10 cellular contexts compared by ENCODE assay signal in the genomic region with DNA sequence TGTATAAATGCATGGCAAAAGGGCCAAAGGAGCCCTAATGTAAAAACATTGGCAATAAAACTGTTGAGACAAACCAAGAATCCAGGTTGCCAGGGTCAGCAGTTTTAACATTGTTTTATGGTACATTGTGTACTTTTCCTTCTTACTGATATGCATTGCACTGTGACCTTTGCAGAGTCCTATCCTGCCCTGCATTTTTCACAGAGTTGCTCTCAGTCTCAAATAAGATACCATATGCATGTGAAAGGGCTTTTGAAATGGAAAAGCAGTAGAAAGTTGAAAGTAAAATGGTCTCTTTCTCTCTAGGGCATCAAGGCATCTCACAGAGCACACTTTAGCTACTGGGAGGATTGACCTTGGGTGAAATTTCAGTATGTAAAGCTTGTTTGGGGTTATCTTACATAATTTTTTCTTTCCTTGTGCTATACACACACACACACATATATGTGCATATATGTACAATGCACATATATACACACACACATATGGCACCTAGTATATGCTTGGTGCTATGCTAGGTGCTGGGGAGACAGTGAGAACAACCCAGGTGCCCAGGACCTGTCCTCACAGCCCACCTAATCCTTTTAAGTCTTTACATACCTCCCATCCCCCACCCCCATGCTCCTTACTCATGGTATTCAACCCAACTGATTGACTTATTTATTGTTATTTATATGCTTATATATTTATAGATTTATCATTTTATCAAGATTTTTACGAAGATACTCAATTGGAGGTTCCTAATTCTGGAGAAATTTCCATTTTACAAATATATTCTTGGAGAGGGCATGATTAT. TPM values are rescaled to one million over a fixed set of nuclear protein-coding genes. Genes with fewer than 3 reads are reported as not detected.
DNase-seq lines count a peak whose midpoint lies in the region; TF ChIP-seq lines count a peak whose summit lies in the region.
"Had no signal": no experiment of that assay in that cellular context is flagged by ENCODE, and none has a peak within 500 bp of the region (broad histone marks: within the 10 kb centered on the region; RNA-seq: fewer than 3 reads in every experiment).

No MANE protein-coding gene starts in this region.

- peak overlapping the region; percentile 67 for H3K4me3 Mint-ChIP-seq in activated T-cell treated with anti-CD3 and anti-CD28 coated beads, Interleukin-2, amount 50 U/mL, for 24 hours

- no peak for TF ChIP-seq CTCF in Peyer's patch (IDR thresholded peaks at IDR 0.05)

- H3K36me3 Mint-ChIP-seq in activated T-cell treated with anti-CD3 and anti-CD28 coated beads, Interleukin-2, amount 50 U/mL, for 24 hours (ENCODE audit: low read depth) = no peaks in the 10 kb centered on the region

- TF ChIP-seq POLR2A in Peyer's patch (IDR thresholded peaks at IDR 0.05) = no peak

- H3K4me1 Mint-ChIP-seq in activated T-cell treated with anti-CD3 and anti-CD28 coated beads, Interleukin-2, amount 50 U/mL, for 24 hours (ENCODE audit: low read depth) = peaks cover 13% of the 10 kb centered on the region

- no peak overlapping the region for H3K9ac ChIP-seq in iPS-18a (ENCODE audit: low read length)
- H3K9ac ChIP-seq in skeletal muscle tissue (ENCODE audit: low read depth in 1 of 3, low read length in 3 of 3) = peak overlapping the region in 1 of 3 donors; percentile 36
- no peak overlapping the region for H3K9ac ChIP-seq in Karpas-422 (ENCODE audit: low read length)

- peaks cover 25% of the 10 kb centered on the region for H3K9me3 Mint-ChIP-seq in activated T-cell treated with anti-CD3 and anti-CD28 coated beads, Interleukin-2, amount 50 U/mL, for 24 hours

- peaks cover 37% of the 10 kb centered on the region for H3K27me3 Mint-ChIP-seq in activated T-cell treated with anti-CD3 and anti-CD28 coated beads, Interleukin-2, amount 50 U/mL, for 24 hours

- no peaks in the 10 kb centered on the region for H3K9me2 ChIP-seq in Karpas-422 (replicated peaks; ENCODE audit: insufficient read depth, low read length)

- H3K79me2 ChIP-seq in Karpas-422 (ENCODE audit: low read length) = no peaks in the 10 kb centered on the region

- peaks cover 0 to 22% (median 4%) of the 10 kb centered on the region in 4 donors for H3K4me1 ChIP-seq in Peyer's patch
- H3K4me1 ChIP-seq in iPS-18a (ENCODE audit: control insufficient read depth, low read depth, low read length) = peaks cover 26% of the 10 kb centered on the region
- peaks cover 11 to 26% (median 21%) of the 10 kb centered on the region in 3 donors for H3K4me1 ChIP-seq in skeletal muscle tissue (ENCODE audit: control insufficient read depth in 3 of 3, insufficient read depth in 3 of 3, low read length in 3 of 3)
- H3K4me1 ChIP-seq in Karpas-422 (ENCODE audit: low read length) = no peaks in the 10 kb centered on the region

- H3K9me3 ChIP-seq in Peyer's patch (no peaks in the 10 kb centered on the region), iPS-18a (ENCODE audit: control insufficient read depth, low read depth, low read length) (no peaks in the 10 kb centered on the region), skeletal muscle tissue (ENCODE audit: control insufficient read depth in 3 of 3, low read length in 3 of 3) (peaks cover 0 to 2% (median 0%) of the 10 kb centered on the region in 3 donors), Karpas-422 (ENCODE audit: low read length) (no peaks in the 10 kb centered on the region; the same call in 1 of the 2 replicates)

- H3K36me3 ChIP-seq in Peyer's patch = no peaks in the 10 kb centered on the region
- H3K36me3 ChIP-seq in iPS-18a (ENCODE audit: control insufficient read depth, low read depth, low read length) = no peaks in the 10 kb centered on the region
- no peaks in the 10 kb centered on the region for H3K36me3 ChIP-seq in skeletal muscle tissue (ENCODE audit: control insufficient read depth in 3 of 3, insufficient read depth in 3 of 3, low read length in 3 of 3)
- no peaks in the 10 kb centered on the region for H3K36me3 ChIP-seq in Karpas-422 (ENCODE audit: insufficient read depth, low read length)

- H3K27me3 ChIP-seq in Peyer's patch (no peaks in the 10 kb centered on the region), iPS-18a (ENCODE audit: control insufficient read depth, insufficient read depth, low read length) (no peaks in the 10 kb centered on the region), skeletal muscle tissue (ENCODE audit: control insufficient read depth in 3 of 3, insufficient read depth in 3 of 3, low read length in 3 of 3) (no peaks in the 10 kb centered on the region), Karpas-422 (ENCODE audit: low read length) (no peaks in the 10 kb centered on the region)

- H4K20me1 ChIP-seq in Karpas-422 (ENCODE audit: insufficient read depth, low read depth, low read length) = no peaks in the 10 kb centered on the region

- no peak for DNase-seq in activated T-cell treated with anti-CD3 and anti-CD28 coated beads, Interleukin-2, amount 50 U/mL, for 24 hours
- DNase-seq in activated T-cell treated with anti-CD3 and anti-CD28 coated beads, Interleukin-2, amount 50 U/mL, for 1 hour = no peak
- DNase-seq in Peyer's patch = no peak
- DNase-seq in KG1 (lab: John Stamatoyannopoulos, UW) = no peak
- DNase-seq in Karpas-422 = no peak
- no peak for DNase-seq in ureter (ENCODE audit: low spot score)
- DNase-seq: DND-41, NCI-H2107 had no signal

- no peak overlapping the region for H3K4me2 ChIP-seq in Karpas-422 (ENCODE audit: low read depth, low read length, poor library complexity, severe bottlenecking)

- H3K4me3 ChIP-seq in Peyer's patch = no peak overlapping the region
- H3K4me3 ChIP-seq in iPS-18a (ENCODE audit: low read length) = peak overlapping the region; percentile 59
- peak overlapping the region in 2 of 3 donors; percentile 15 to 76 for H3K4me3 ChIP-seq in skeletal muscle tissue (ENCODE audit: low read length in 3 of 3)
- no peak overlapping the region for H3K4me3 ChIP-seq in Karpas-422 (ENCODE audit: low read length)

- H2AFZ ChIP-seq in Karpas-422 (ENCODE audit: low read length) = no peak overlapping the region

- H3K27ac ChIP-seq in Peyer's patch (peak overlapping the region in 3 of 4 donors; percentile 1 to 92 (median 92)), iPS-18a (ENCODE audit: low read length) (no peak overlapping the region), skeletal muscle tissue (ENCODE audit: low read depth, low read length) (peak overlapping the region; percentile 92), Karpas-422 (ENCODE audit: low read length) (no peak overlapping the region)

- no peak overlapping the region for H3K27ac Mint-ChIP-seq in activated T-cell treated with anti-CD3 and anti-CD28 coated beads, Interleukin-2, amount 50 U/mL, for 24 hours

RNA-seq across cellular contexts. Expression of gene PPP2R3A, which starts 1.2 kb away (rescaled TPM):
- total RNA-seq in Peyer's patch (10 to 100 TPM in 3 of 4 donors, 1 to 10 TPM in 1; 6.6 to 27.1 (median 21.9) TPM), skeletal muscle tissue (45.9 TPM), ureter (11.0 TPM)
- total RNA-seq in Karpas-422 (2014; rRNA removed; shearing (Covaris generic); ENCODE audit: low replicate concordance) = not detected in 2 replicates

Comparison
In these comparisons a context has a peak if more than half of its experiments do, and no peak if none do; other contexts are left out.
1. H3K27ac ChIP-seq: peak in Peyer's patch (3 of 4) and skeletal muscle tissue (single experiment); none in iPS-18a (single experiment) and Karpas-422 (single experiment).
2. H3K4me3 ChIP-seq: peak in iPS-18a (single experiment) and skeletal muscle tissue (2 of 3); none in Peyer's patch (0 of 4) and Karpas-422 (single experiment).